13 cellular contexts compared by ENCODE assay signal in genomic region chr12:51889216-51890134, GRCh38. TPM values are rescaled to one million over a fixed set of nuclear protein-coding genes. Genes with fewer than 3 reads are reported as not detected.
DNase-seq lines count a peak whose midpoint lies in the region; ATAC-seq and TF ChIP-seq lines count a peak whose summit lies in the region.
"Had no signal": no experiment of that assay in that cellular context is flagged by ENCODE, and none has a peak within 500 bp of the region (broad histone marks: within the 10 kb centered on the region; RNA-seq: fewer than 3 reads in every experiment).

No MANE protein-coding gene starts in this region.

- DNase-seq in RWPE2 (ENCODE audit: low spot score) (peak; percentile 26), fibroblast of villous mesenchyme (ENCODE audit: low read depth) (no peak), sciatic nerve (ENCODE audit: low spot score) (peak; percentile 49), MV-4-11 (lab: John Stamatoyannopoulos, UW) (no peak), NCI-H2081 treated with DMSO at 0.1 percent for 48 hours (lab: John Stamatoyannopoulos, UW) (no peak)
- DNase-seq: activated CD8-positive, alpha-beta memory T cell treated with anti-CD3 and anti-CD28 coated beads for 24 hours; activated gamma-delta T cell treated with Interleukin-2 at 50 U/mL for 16 hours; mesendoderm; NCI-H524 treated with DMSO at 0.1 percent for 48 hours had no signal

- H3K36me3 ChIP-seq in RWPE2 (ENCODE audit: low read depth) = no peaks in the 10 kb centered on the region
- H3K36me3 ChIP-seq: tibial artery had no signal

- TF ChIP-seq CTCF in GM12875 (IDR thresholded peaks at IDR 0.05; ENCODE audit: borderline replicate concordance, insufficient read depth, low read depth, low read length) = 0 out of 2 replicates have a peak, but pooled peaks have one; percentile 4
- TF ChIP-seq CTCF in RWPE2 (IDR thresholded peaks at IDR 0.05; ENCODE audit: poor library complexity, severe bottlenecking) = no peak
- TF ChIP-seq CTCF in fibroblast of villous mesenchyme (IDR thresholded peaks at IDR 0.05; ENCODE audit: insufficient read depth, low read depth, low read length) = peak; percentile 29

- no peaks in the 10 kb centered on the region for H3K27me3 ChIP-seq in RWPE2 (ENCODE audit: insufficient read depth, poor library complexity, severe bottlenecking)

- no peak overlapping the region for H3K27ac ChIP-seq in RWPE2 (ENCODE audit: poor library complexity, severe bottlenecking)
- H3K27ac ChIP-seq: tibial artery had no signal

- intact Hi-C loops in sciatic nerve (cut with DNase I) = no loop called here

- H3K4me1 ChIP-seq in RWPE2 (ENCODE audit: insufficient read depth, poor library complexity, severe bottlenecking) = no peaks in the 10 kb centered on the region

- no peaks in the 10 kb centered on the region for H3K9me3 ChIP-seq in RWPE2 (ENCODE audit: severe bottlenecking)
- H3K9me3 ChIP-seq: tibial artery had no signal

- ATAC-seq in RWPE2 (ENCODE audit: low read depth) = no peak
- ATAC-seq in sciatic nerve = no peak
- no peak for ATAC-seq in HG02610 (IDR thresholded peaks at IDR 0.05; ENCODE audit: unreplicated experiment)

- H3K4me3 ChIP-seq in GM12875 (ENCODE audit: low read depth, low read length) (no peak overlapping the region), RWPE2 (ENCODE audit: severe bottlenecking) (no peak overlapping the region), fibroblast of villous mesenchyme (ENCODE audit: low read depth, low read length) (no peak overlapping the region)
- H3K4me3 ChIP-seq: tibial artery had no signal

RNA-seq across cellular contexts. Expression of gene ANKRD33, which starts 1.6 kb away (rescaled TPM):
- total RNA-seq in fibroblast of villous mesenchyme (not detected in 2 replicates), sciatic nerve (0.76 TPM)
- total RNA-seq: osteocyte had no signal

RNA-seq across cellular contexts. Expression of gene ACVRL1, which starts 17.8 kb away (rescaled TPM):
- total RNA-seq in fibroblast of villous mesenchyme (10.8 and 18.0 TPM in 2 replicates), sciatic nerve (57.6 TPM)
- total RNA-seq: osteocyte had no signal

RNA-seq across cellular contexts. Expression of gene FIGNL2, which starts 41.0 kb away (rescaled TPM):
- total RNA-seq in fibroblast of villous mesenchyme (under 0.01 and 0.32 TPM in 2 replicates), sciatic nerve (4.0 TPM)

Comparison
In these comparisons a context has a peak if more than half of its experiments do, and no peak if none do; other contexts are left out.
1. DNase-seq: peak in RWPE2 (single experiment) and sciatic nerve (single experiment); none in fibroblast of villous mesenchyme (single experiment), MV-4-11 (single experiment) and NCI-H2081 treated with DMSO at 0.1 percent for 48 hours (single experiment).